Comparison of ENCODE assay signal across 17 cellular contexts in the genomic region with DNA sequence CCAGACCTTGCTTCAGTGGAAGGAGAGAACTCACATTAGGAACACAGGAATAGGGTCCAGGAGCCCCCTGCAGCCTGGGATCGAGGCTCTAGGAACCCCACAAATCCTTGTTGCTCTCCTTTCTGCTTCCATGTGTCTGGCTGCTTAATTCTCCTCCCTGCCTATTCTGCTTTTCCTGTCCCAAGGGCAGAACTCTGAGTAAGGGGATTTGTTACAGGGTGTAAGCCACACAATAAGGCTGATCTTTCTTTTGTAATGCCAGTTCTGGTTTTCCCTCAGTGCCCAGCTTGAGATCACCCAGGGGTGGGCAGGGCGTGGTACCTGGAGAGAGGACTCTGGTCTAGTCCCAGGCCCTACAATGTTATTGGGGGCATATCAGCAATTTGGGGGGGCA.
"Had no signal": no experiment of that assay in that cellular context is flagged by ENCODE, and none has a peak within 500 bp of the region (broad histone marks: within the 10 kb centered on the region; RNA-seq: fewer than 3 reads in every experiment).

No MANE protein-coding gene starts in this region.

- H3K27me3 ChIP-seq: brain microvascular endothelial cell, esophagus muscularis mucosa, suprapubic skin had no signal

- H3K4me3 Mint-ChIP-seq: activated naive CD8-positive, alpha-beta T cell; stimulated activated effector memory CD8-positive, alpha-beta T cell treated with anti-CD3 and anti-CD28 coated beads, Interleukin-12 subunit alpha, Interleukin-12 subunit beta, amount 100 ng/mL, for 72 hours; type B pancreatic cell had no signal

- ATAC-seq: activated CD4-positive, CD25-positive, alpha-beta regulatory T cell treated with anti-CD3 and anti-CD28 coated beads, Interleukin-2, amount 50 U/mL, for 24 hours; stimulated activated effector memory CD8-positive, alpha-beta T cell treated with anti-CD3 and anti-CD28 coated beads, Interleukin-12 subunit alpha, Interleukin-12 subunit beta, amount 100 ng/mL, for 72 hours had no signal

- H3K27ac Mint-ChIP-seq: activated naive CD8-positive, alpha-beta T cell; stimulated activated effector memory CD8-positive, alpha-beta T cell treated with anti-CD3 and anti-CD28 coated beads, Interleukin-12 subunit alpha, Interleukin-12 subunit beta, amount 100 ng/mL, for 72 hours; type B pancreatic cell had no signal

- H3K4me1 ChIP-seq: parathyroid adenoma had no signal

- H3K9me3 Mint-ChIP-seq: stimulated activated effector memory CD8-positive, alpha-beta T cell treated with anti-CD3 and anti-CD28 coated beads, Interleukin-12 subunit alpha, Interleukin-12 subunit beta, amount 100 ng/mL, for 72 hours had no signal

- H3K4me3 ChIP-seq: esophagus muscularis mucosa, suprapubic skin had no signal

- H3K9ac ChIP-seq: parathyroid adenoma had no signal

- DNase-seq: activated CD4-positive, alpha-beta T cell treated with anti-CD3 and anti-CD28 coated beads, Interleukin-2, amount 50 U/mL, for 48 hours; activated gamma-delta T cell; activated T-cell treated with anti-CD3 and anti-CD28 coated beads, Interleukin-2, amount 50 U/mL, for 48 hours; amygdala; brain microvascular endothelial cell; cerebellar nuclear complex; glutamatergic neuron; midbrain; retina; T-helper 2 cell had no signal

- H3K36me3 ChIP-seq: brain microvascular endothelial cell, suprapubic skin had no signal

- H3K9me3 ChIP-seq: esophagus muscularis mucosa, suprapubic skin had no signal

- H3K27ac ChIP-seq: brain microvascular endothelial cell, esophagus muscularis mucosa, parathyroid adenoma, suprapubic skin had no signal

- H3K27me3 Mint-ChIP-seq: activated naive CD8-positive, alpha-beta T cell; type B pancreatic cell had no signal
